ENCODE assay signal across 1 cellular context in genomic region chr15:85503151-85503797, GRCh38.
TF ChIP-seq lines count a peak whose summit lies in the region.

No MANE protein-coding gene starts in this region.

TF ChIP-seq in liver, 16 proteins besides CTCF, POLR2A, EP300 and RAD21 (continued from another document):
- TF ChIP-seq REST (IDR thresholded peaks at IDR 0.05), result no peak
